In genomic region chr2:176959614-176960013, GRCh38 we compare ENCODE assay signal across 29 cellular contexts.
"Had no signal": no experiment of that assay in that cellular context is flagged by ENCODE, and none has a peak within 500 bp of the region (broad histone marks: within the 10 kb centered on the region; RNA-seq: fewer than 3 reads in every experiment).

No MANE protein-coding gene starts in this region.

- ATAC-seq: activated naive CD4-positive, alpha-beta T cell treated with anti-CD3 and anti-CD28 coated beads, Interleukin-2, amount 50 U/mL, for 72 hours; activated naive CD8-positive, alpha-beta T cell treated with anti-CD3 and anti-CD28 coated beads, Interleukin-2, amount 50 U/mL, for 24 hours; activated T-cell treated with anti-CD3 and anti-CD28 coated beads, Interleukin-2, amount 50 U/mL, for 4 hours; body of pancreas; Panc1; Right ventricle myocardium inferior; T-cell had no signal

- H3K4me1 Mint-ChIP-seq: activated B cell treated with CpG ODN at 0.5 μM for 24 hours; activated CD4-positive, alpha-beta T cell treated with anti-CD3 and anti-CD28 coated beads, Interleukin-2, amount 10 ng/mL, durations not matched to agents 24 days and 14 days; activated naive CD8-positive, alpha-beta T cell treated with anti-CD3 and anti-CD28 coated beads, Interleukin-2, amount 50 U/mL, for 24 hours; central memory CD8-positive, alpha-beta T cell; T-cell had no signal

- H3K4me3 Mint-ChIP-seq: activated B cell treated with CpG ODN at 0.5 μM for 24 hours; activated CD4-positive, alpha-beta T cell treated with anti-CD3 and anti-CD28 coated beads, Interleukin-2, amount 10 ng/mL, durations not matched to agents 24 days and 14 days; activated naive CD8-positive, alpha-beta T cell treated with anti-CD3 and anti-CD28 coated beads, Interleukin-2, amount 50 U/mL, for 24 hours; activated T-cell treated with anti-CD3 and anti-CD28 coated beads, Interleukin-2, amount 50 U/mL, for 4 hours; central memory CD8-positive, alpha-beta T cell; T-cell had no signal

- H3K9me3 Mint-ChIP-seq: activated B cell treated with CpG ODN at 0.5 μM for 24 hours; activated CD4-positive, alpha-beta T cell treated with anti-CD3 and anti-CD28 coated beads, Interleukin-2, amount 10 ng/mL, durations not matched to agents 24 days and 14 days; activated naive CD4-positive, alpha-beta T cell treated with anti-CD3 and anti-CD28 coated beads, Interleukin-2, amount 50 U/mL, for 72 hours; activated naive CD8-positive, alpha-beta T cell treated with anti-CD3 and anti-CD28 coated beads, Interleukin-2, amount 50 U/mL, for 24 hours; activated T-cell treated with anti-CD3 and anti-CD28 coated beads, Interleukin-2, amount 50 U/mL, for 4 hours; central memory CD8-positive, alpha-beta T cell; T-cell had no signal

- H3K27ac Mint-ChIP-seq: activated B cell treated with CpG ODN at 0.5 μM for 24 hours; activated CD4-positive, alpha-beta T cell treated with anti-CD3 and anti-CD28 coated beads, Interleukin-2, amount 10 ng/mL, durations not matched to agents 24 days and 14 days; activated naive CD4-positive, alpha-beta T cell treated with anti-CD3 and anti-CD28 coated beads, Interleukin-2, amount 50 U/mL, for 72 hours; activated naive CD8-positive, alpha-beta T cell treated with anti-CD3 and anti-CD28 coated beads, Interleukin-2, amount 50 U/mL, for 24 hours; T-cell had no signal

- DNase-seq: activated B cell treated with CpG ODN at 0.5 μM for 24 hours; activated CD4-positive, alpha-beta T cell treated with anti-CD3 and anti-CD28 coated beads for 1 hour; activated CD4-positive, alpha-beta T cell treated with anti-CD3 and anti-CD28 coated beads, Interleukin-2, amount 10 ng/mL, durations not matched to agents 24 days and 14 days; activated CD4-positive, alpha-beta T cell treated with anti-CD3 and anti-CD28 coated beads, Interleukin-2, amount 50 U/mL, for 48 hours; activated CD8-positive, alpha-beta memory T cell treated with anti-CD3 and anti-CD28 coated beads for 24 hours; activated effector memory CD4-positive, alpha-beta T cell treated with anti-CD3 and anti-CD28 coated beads, Interleukin-2, amount 50 U/mL, for 16 hours; activated naive CD4-positive, alpha-beta T cell treated with Interleukin-2 at 50 U/mL for 16 hours; activated naive CD8-positive, alpha-beta T cell treated with anti-CD3 and anti-CD28 coated beads, Interleukin-2, amount 50 U/mL, for 24 hours; activated T-cell treated with anti-CD3 and anti-CD28 coated beads, Interleukin-2, amount 50 U/mL, for 4 hours; amniotic stem cell; body of pancreas; KBM-7; NCI-H1092; NCI-H1417 treated with DMSO at 0.1 percent for 48 hours; NCI-H1694; NCI-H2029; NCI-H2107; NCI-H345; NCI-H510A; NCI-H774; OCI-M1; RPMI8226; T-cell; T-helper 2 cell; T1000 had no signal

- H3K36me3 Mint-ChIP-seq: activated naive CD4-positive, alpha-beta T cell treated with anti-CD3 and anti-CD28 coated beads, Interleukin-2, amount 50 U/mL, for 72 hours; T-cell had no signal
